Comparison of ENCODE assay signal across 10 cellular contexts in the genomic region with DNA sequence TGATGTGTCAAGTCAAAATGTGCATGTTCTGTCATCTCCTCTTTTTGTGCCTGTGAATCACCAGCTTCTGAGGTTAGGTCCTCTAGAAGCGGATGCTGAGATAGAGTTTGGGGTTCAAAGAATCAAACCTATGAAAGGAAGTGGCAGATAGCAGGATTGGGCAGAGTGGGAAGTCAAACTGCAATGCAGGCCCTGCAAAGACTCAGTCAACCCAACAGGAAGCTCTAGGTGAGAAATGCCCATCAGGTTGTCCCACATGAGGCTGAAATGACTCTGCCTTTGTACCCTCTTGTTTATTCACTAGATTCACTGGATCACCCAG.
DNase-seq lines count a peak whose midpoint lies in the region; ATAC-seq and TF ChIP-seq lines count a peak whose summit lies in the region.
"Had no signal": no experiment of that assay in that cellular context is flagged by ENCODE, and none has a peak within 500 bp of the region (broad histone marks: within the 10 kb centered on the region; RNA-seq: fewer than 3 reads in every experiment).

No MANE protein-coding gene starts in this region.

- H3K27me3 ChIP-seq in tibial artery: no peaks in the 10 kb centered on the region
- H3K27me3 ChIP-seq: BLaER1 had no signal

- peak; percentile 62 for ATAC-seq in HG03025 (IDR thresholded peaks at IDR 0.05; ENCODE audit: low FRiP score, unreplicated experiment)

- H3K9me3 ChIP-seq in tibial artery: no peaks in the 10 kb centered on the region
- H3K9me3 ChIP-seq: BLaER1 had no signal

- H3K27ac ChIP-seq in tibial artery: no peak overlapping the region
- H3K27ac ChIP-seq: BLaER1 had no signal

- TF ChIP-seq CTCF in AG10803 (conservative IDR thresholded peaks at IDR 0.05; ENCODE audit: low read length): no peak
- no peak for TF ChIP-seq CTCF in tibial artery (IDR thresholded peaks at IDR 0.05)

- no peaks in the 10 kb centered on the region for H3K36me3 ChIP-seq in tibial artery
- H3K36me3 ChIP-seq: BLaER1 had no signal

- H3K4me1 ChIP-seq in tibial artery: peaks cover 0 to 6% (median 0%) of the 10 kb centered on the region in 4 donors

- DNase-seq in AG10803 (ENCODE audit: low read depth) (peak; percentile 17), glomerular visceral epithelial cell (ENCODE audit: extremely low spot score) (peak; percentile 31), DMS53 treated with DMSO at 0.1 percent for 48 hours (lab: John Stamatoyannopoulos, UW; ENCODE audit: unreplicated experiment) (no peak), NCI-H82 treated with DMSO at 0.1 percent for 48 hours (lab: John Stamatoyannopoulos, UW; ENCODE audit: unreplicated experiment) (no peak), tibial artery (no peak), NCI-H345 (lab: John Stamatoyannopoulos, UW) (no peak)
- DNase-seq in activated CD4-positive, alpha-beta T cell treated with anti-CD3 and anti-CD28 coated beads, Interleukin-2, amount 50 U/mL, for 48 hours: peak; percentile 51 to 63

- intact Hi-C loops in tibial artery (cut with DNase I; ENCODE audit: low total_unique reads): no loop called here

- H3K4me3 ChIP-seq in AG10803 (ENCODE audit: low read length): no peak overlapping the region
- H3K4me3 ChIP-seq in tibial artery: no peak overlapping the region
- H3K4me3 ChIP-seq: BLaER1, lung had no signal

Comparison
In these comparisons a context has a peak if more than half of its experiments do, and no peak if none do; other contexts are left out.
1. DNase-seq: peak in AG10803 (single experiment), activated CD4-positive, alpha-beta T cell treated with anti-CD3 and anti-CD28 coated beads, Interleukin-2, amount 50 U/mL, for 48 hours (2 of 2) and glomerular visceral epithelial cell (single experiment); none in DMS53 treated with DMSO at 0.1 percent for 48 hours (single experiment), NCI-H82 treated with DMSO at 0.1 percent for 48 hours (single experiment), tibial artery (0 of 2) and NCI-H345 (single experiment).